ENCODE assay signal across 15 cellular contexts in the genomic region with DNA sequence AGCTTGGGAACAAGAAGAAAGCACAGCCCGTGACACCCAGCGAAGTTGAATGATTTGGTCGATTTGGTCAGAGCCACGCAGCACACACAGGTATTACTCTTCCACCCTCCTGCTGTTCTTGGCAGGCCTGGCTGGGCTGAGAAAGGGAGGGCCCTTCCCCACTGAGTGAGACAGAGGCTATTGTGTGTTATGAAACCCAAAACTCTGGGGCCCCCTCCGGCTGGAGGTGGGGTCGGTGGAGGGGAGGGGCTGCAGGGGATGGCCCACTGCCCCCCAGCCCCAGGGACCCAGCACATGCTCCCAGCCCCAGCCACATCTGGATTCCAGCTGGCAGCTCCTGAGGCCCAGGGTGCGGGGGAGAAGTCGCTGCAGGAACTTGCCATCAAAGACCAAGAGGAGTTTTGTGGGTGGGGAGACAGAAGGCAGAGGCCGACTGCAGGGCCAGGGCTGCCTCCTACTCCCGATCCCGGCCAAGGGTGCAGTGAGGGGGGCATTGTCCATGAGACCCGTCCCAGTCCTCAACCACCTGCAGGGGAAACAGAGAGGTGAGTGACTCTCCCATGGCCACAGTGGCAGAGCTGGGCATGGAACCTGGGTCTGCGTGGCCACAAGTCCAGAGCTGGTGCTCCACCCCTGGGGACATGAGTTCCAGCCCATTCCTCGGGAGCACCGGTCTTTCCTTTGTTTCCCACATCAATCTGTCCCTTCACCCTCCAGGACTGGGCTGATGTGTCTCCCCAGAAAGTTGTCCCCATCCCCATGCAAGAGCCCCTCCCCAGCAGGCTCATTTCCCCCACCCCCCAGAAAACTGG. TPM values are rescaled to one million over a fixed set of nuclear protein-coding genes. Genes with fewer than 3 reads are reported as not detected.
DNase-seq lines count a peak whose midpoint lies in the region; ATAC-seq and TF ChIP-seq lines count a peak whose summit lies in the region.
"Had no signal": no experiment of that assay in that cellular context is flagged by ENCODE, and none has a peak within 500 bp of the region (broad histone marks: within the 10 kb centered on the region; RNA-seq: fewer than 3 reads in every experiment).

No MANE protein-coding gene starts in this region.

- H2AK5ac ChIP-seq in neuronal stem cell (ENCODE audit: low read depth, low read length): peak overlapping the region; percentile 56

- H3K4me1 ChIP-seq in GM23338 (ENCODE audit: insufficient read depth) (no peaks in the 10 kb centered on the region; the same call in 1 of the 2 replicates), neuronal stem cell (ENCODE audit: control insufficient read depth in 2 of 2, insufficient read depth in 1 of 2, low read depth in 1 of 2, low read length in 2 of 2) (peaks cover 12 to 16% of the 10 kb centered on the region in 2 donors)

- H3K4me3 ChIP-seq in GM23338 (no peak overlapping the region), epithelial cell of esophagus (ENCODE audit: low read length) (no peak overlapping the region), neuronal stem cell (ENCODE audit: low read length in 2 of 2) (peak overlapping the region in 1 of 2 donors; percentile 66)
- H3K4me3 ChIP-seq: SJSA1 had no signal

- H3K14ac ChIP-seq in neuronal stem cell (ENCODE audit: low read length): peak overlapping the region; percentile 39

- peaks cover 6% of the 10 kb centered on the region for H3K27me3 Mint-ChIP-seq in GM23338 (ENCODE audit: insufficient read depth, low read depth, poor library complexity)
- H3K27me3 Mint-ChIP-seq: activated CD4-positive, alpha-beta T cell treated with anti-CD3 and anti-CD28 coated beads for 36 hours; activated T-helper 17 cell treated with anti-CD3 and anti-CD28 coated beads, Interleukin-2, amount 50 U/mL, for 72 hours; CD4-positive, alpha-beta T cell had no signal

- H2BK15ac ChIP-seq in neuronal stem cell (ENCODE audit: low read length): peak overlapping the region; percentile 69

- H3F3A ChIP-seq in GM23338 (replicated peaks; ENCODE audit: low read depth): no peaks in the 10 kb centered on the region

- peak overlapping the region; percentile 95 for H3K18ac ChIP-seq in neuronal stem cell (ENCODE audit: low read length)

- peak overlapping the region; percentile 70 for H4K8ac ChIP-seq in neuronal stem cell (ENCODE audit: low read depth, low read length)

- H2AFZ ChIP-seq in GM23338 (peak overlapping the region; percentile 93), neuronal stem cell (ENCODE audit: low read length) (peak overlapping the region; percentile 82)

- no peaks in the 10 kb centered on the region for H3K9me3 Mint-ChIP-seq in GM23338
- H3K9me3 Mint-ChIP-seq: activated T-helper 17 cell treated with anti-CD3 and anti-CD28 coated beads, Interleukin-2, amount 50 U/mL, for 72 hours; CD4-positive, alpha-beta T cell had no signal

- no peak overlapping the region; the same call in 1 of the 2 replicates for H3K27ac Mint-ChIP-seq in GM23338
- H3K27ac Mint-ChIP-seq: activated CD4-positive, alpha-beta T cell treated with anti-CD3 and anti-CD28 coated beads for 36 hours; activated T-helper 17 cell treated with anti-CD3 and anti-CD28 coated beads, Interleukin-2, amount 50 U/mL, for 72 hours; CD4-positive, alpha-beta T cell had no signal

- H3K4me1 Mint-ChIP-seq in GM23338: peaks cover 19% of the 10 kb centered on the region
- H3K4me1 Mint-ChIP-seq: activated CD4-positive, alpha-beta T cell treated with anti-CD3 and anti-CD28 coated beads for 36 hours; activated T-helper 17 cell treated with anti-CD3 and anti-CD28 coated beads, Interleukin-2, amount 50 U/mL, for 72 hours had no signal

- peak overlapping the region; percentile 10 for H4K91ac ChIP-seq in neuronal stem cell (ENCODE audit: low read depth, low read length, poor library complexity)

- H3K27ac ChIP-seq in GM23338 (ENCODE audit: low read depth) (no peak overlapping the region), neuronal stem cell (replicated peaks; ENCODE audit: low read length) (no peak overlapping the region)
- H3K27ac ChIP-seq: KMS-11, SJSA1 had no signal

- peak overlapping the region; percentile 79 for H3K9ac ChIP-seq in neuronal stem cell (ENCODE audit: low read depth, low read length, poor library complexity)
- H3K9ac ChIP-seq: KMS-11 had no signal

- no peak overlapping the region for H3K4me3 Mint-ChIP-seq in GM23338
- H3K4me3 Mint-ChIP-seq: activated CD4-positive, alpha-beta T cell treated with anti-CD3 and anti-CD28 coated beads for 36 hours; activated T-helper 17 cell treated with anti-CD3 and anti-CD28 coated beads, Interleukin-2, amount 50 U/mL, for 72 hours; CD4-positive, alpha-beta T cell had no signal

- peak; percentile 79 for ATAC-seq in GM23338
- ATAC-seq in GM21737 (IDR thresholded peaks at IDR 0.05; ENCODE audit: unreplicated experiment): no peak
- ATAC-seq: activated CD4-positive, alpha-beta T cell treated with anti-CD3 and anti-CD28 coated beads for 36 hours; activated T-helper 17 cell treated with anti-CD3 and anti-CD28 coated beads, Interleukin-2, amount 50 U/mL, for 72 hours had no signal

- no peak for TF ChIP-seq CTCF in GM23338 (conservative IDR thresholded peaks at IDR 0.05; ENCODE audit: low read depth in 2 of 2)
- TF ChIP-seq CTCF in epithelial cell of esophagus (IDR thresholded peaks at IDR 0.05; ENCODE audit: insufficient read depth, low read depth, low read length, missing control alignments): no peak

- H3K9me3 ChIP-seq in neuronal stem cell (replicated peaks in 1 of 2; ENCODE audit: control insufficient read depth in 2 of 2, insufficient read depth in 1 of 2, low read depth in 1 of 2, low read length in 2 of 2): no peaks in the 10 kb centered on the region
- H3K9me3 ChIP-seq: SJSA1 had no signal

- DNase-seq in GM23338 (ENCODE audit: low spot score): no peak
- peak; percentile 64 for DNase-seq in NCI-H345 (lab: John Stamatoyannopoulos, UW)
- DNase-seq in epithelial cell of esophagus (ENCODE audit: low read depth): peak; percentile 25
- DNase-seq in neuronal stem cell (ENCODE audit: low spot score): no peak
- DNase-seq in NCI-H187 (lab: John Stamatoyannopoulos, UW): no peak
- no peak for DNase-seq in NCI-H446 (lab: John Stamatoyannopoulos, UW)
- no peak for DNase-seq in SK-N-DZ (ENCODE audit: low spot score)
- DNase-seq: activated CD4-positive, alpha-beta T cell treated with anti-CD3 and anti-CD28 coated beads for 36 hours; caudate nucleus; CD4-positive, alpha-beta T cell; retina had no signal

- H2BK5ac ChIP-seq in neuronal stem cell (ENCODE audit: low read length): no peak overlapping the region

- H3K4me2 ChIP-seq in GM23338 (peak overlapping the region; percentile 38; the same call in 1 of the 2 replicates), neuronal stem cell (ENCODE audit: insufficient read depth, low read length, poor library complexity, severe bottlenecking) (no peak overlapping the region)
- H3K4me2 ChIP-seq: KMS-11 had no signal

- no peaks in the 10 kb centered on the region for H3K9me2 ChIP-seq in GM23338 (ENCODE audit: insufficient read depth)

- no peaks in the 10 kb centered on the region for H3K27me3 ChIP-seq in GM23338 (ENCODE audit: insufficient read depth)
- H3K27me3 ChIP-seq in neuronal stem cell (ENCODE audit: control insufficient read depth in 3 of 3, insufficient read depth in 3 of 3, low read depth in 1 of 3, low read length in 3 of 3): peaks cover 0 to 6% (median 0%) of the 10 kb centered on the region in 3 experiments
- H3K27me3 ChIP-seq: SJSA1 had no signal

- H3K36me3 Mint-ChIP-seq in GM23338 (ENCODE audit: low read depth): no peaks in the 10 kb centered on the region

- H3K36me3 ChIP-seq in GM23338 (ENCODE audit: insufficient read depth) (no peaks in the 10 kb centered on the region), neuronal stem cell (replicated peaks in 1 of 2; ENCODE audit: control insufficient read depth in 2 of 2, insufficient read depth in 2 of 2, low read length in 2 of 2) (no peaks in the 10 kb centered on the region)

- WGBS in neuronal stem cell (ENCODE audit: extremely low coverage in 2 of 2, insufficient read length in 2 of 2, insufficient replicate concordance in 1 of 2), 2 donors: no CpG with 5 or more reads among the region's 15 CpGs

- H3K23ac ChIP-seq in neuronal stem cell (ENCODE audit: low read depth, low read length, poor library complexity): peak overlapping the region; percentile 25

- H4K20me1 ChIP-seq in GM23338 (replicated peaks; ENCODE audit: insufficient read depth): no peaks in the 10 kb centered on the region

- peak overlapping the region; percentile 7 for H3K4ac ChIP-seq in neuronal stem cell (ENCODE audit: low read length)

- H3K79me2 ChIP-seq in GM23338 (replicated peaks; ENCODE audit: insufficient read depth): no peaks in the 10 kb centered on the region

- peak overlapping the region; percentile 17 for H2BK120ac ChIP-seq in neuronal stem cell (ENCODE audit: low read depth, low read length)

- H3K79me1 ChIP-seq in neuronal stem cell (ENCODE audit: low read depth, low read length): no peaks in the 10 kb centered on the region

- peak overlapping the region; percentile 86 for H2BK12ac ChIP-seq in neuronal stem cell (ENCODE audit: low read length)

TF ChIP-seq in GM23338, 12 proteins besides CTCF, POLR2A, EP300 and RAD21 (continues in another document):
- TF ChIP-seq POLR2AphosphoS5 (IDR thresholded peaks at IDR 0.05; ENCODE audit: low read depth): no peak

RNA-seq across cellular contexts. Expression of gene TMEM119, which starts 8.7 kb away (rescaled TPM):
- total RNA-seq in GM23338 (2014; rRNA removed; shearing (Covaris generic)): 0.07 and 0.35 TPM in 2 replicates
- 0.06 TPM in 1 of 2 replicates, not detected in the other for polyA plus RNA-seq in GM23338 (2016; fragmentation: Nextera tagmentation; extraction: Ambion mirVana)
- 0.68 TPM for polyA plus RNA-seq in neuronal stem cell (2013, experiment 1 of 2)
- polyA plus RNA-seq in neuronal stem cell (2013, experiment 2 of 2): 0.73 TPM
- polyA plus RNA-seq in SK-N-DZ (2014; cell fraction: cytosol; rRNA removed): 55.3 and 62.2 TPM in 2 replicates
- polyA plus RNA-seq in SK-N-DZ (2014; cell fraction: nucleus; rRNA removed): 20.9 and 21.2 TPM in 2 replicates

RNA-seq across cellular contexts. Expression of gene ISCU, which starts 26.8 kb away (rescaled TPM):
- total RNA-seq in GM23338 (2014; rRNA removed; shearing (Covaris generic)): 88.0 and 123 TPM in 2 replicates
- polyA plus RNA-seq in GM23338 (2016; fragmentation: Nextera tagmentation; extraction: Ambion mirVana): 110 and 129 TPM in 2 replicates
- polyA plus RNA-seq in neuronal stem cell (2013, experiment 1 of 2): 94.0 TPM
- polyA plus RNA-seq in neuronal stem cell (2013, experiment 2 of 2): 89.8 TPM
- polyA plus RNA-seq in SK-N-DZ (2014; cell fraction: cytosol; rRNA removed): 91.8 and 103 TPM in 2 replicates
- 135 and 155 TPM in 2 replicates for polyA plus RNA-seq in SK-N-DZ (2014; cell fraction: nucleus; rRNA removed)

RNA-seq across cellular contexts. Expression of gene SART3, which starts 28.3 kb away (rescaled TPM):
- total RNA-seq in GM23338 (2014; rRNA removed; shearing (Covaris generic)): 112 and 123 TPM in 2 replicates
- polyA plus RNA-seq in GM23338 (2016; fragmentation: Nextera tagmentation; extraction: Ambion mirVana): 49.7 and 49.8 TPM in 2 replicates
- 39.6 TPM for polyA plus RNA-seq in neuronal stem cell (2013, experiment 1 of 2)
- polyA plus RNA-seq in neuronal stem cell (2013, experiment 2 of 2): 37.7 TPM
- 88.6 and 93.4 TPM in 2 replicates for polyA plus RNA-seq in SK-N-DZ (2014; cell fraction: cytosol; rRNA removed)
- polyA plus RNA-seq in SK-N-DZ (2014; cell fraction: nucleus; rRNA removed): 90.4 and 90.9 TPM in 2 replicates

RNA-seq across cellular contexts. Expression of gene SELPLG, which starts 44.5 kb away (rescaled TPM):
- total RNA-seq in GM23338 (2014; rRNA removed; shearing (Covaris generic)): 0.56 TPM in 1 of 2 replicates, not detected in the other
- 0.16 TPM in 1 of 2 replicates, not detected in the other for polyA plus RNA-seq in GM23338 (2016; fragmentation: Nextera tagmentation; extraction: Ambion mirVana)
- 0.11 TPM for polyA plus RNA-seq in neuronal stem cell (2013, experiment 1 of 2)
- 0.15 TPM for polyA plus RNA-seq in neuronal stem cell (2013, experiment 2 of 2)
- not detected in 2 replicates for polyA plus RNA-seq in SK-N-DZ (2014; cell fraction: cytosol; rRNA removed)
- not detected in 2 replicates for polyA plus RNA-seq in SK-N-DZ (2014; cell fraction: nucleus; rRNA removed)

Comparison
In these comparisons a context has a peak if more than half of its experiments do, and no peak if none do; other contexts are left out.
1. DNase-seq: peak in NCI-H345 (single experiment) and epithelial cell of esophagus (single experiment); none in GM23338 (single experiment), neuronal stem cell (single experiment), NCI-H187 (0 of 2), NCI-H446 (0 of 2) and SK-N-DZ (single experiment).